In genomic region chr3:98039322-98040024, GRCh38 we compare ENCODE assay signal across 8 cellular contexts.
DNase-seq lines count a peak whose midpoint lies in the region; ATAC-seq and TF ChIP-seq lines count a peak whose summit lies in the region.

No MANE protein-coding gene starts in this region.

- TF ChIP-seq CTCF in AG10803 (conservative IDR thresholded peaks at IDR 0.05; ENCODE audit: low read length) (peak; percentile 72), WI38 (IDR thresholded peaks at IDR 0.05; ENCODE audit: low read depth, low read length) (peak; percentile 74)

- peak; percentile 97 for ATAC-seq in GM18907 (IDR thresholded peaks at IDR 0.05; ENCODE audit: unreplicated experiment)
- ATAC-seq in HG03159 (IDR thresholded peaks at IDR 0.05; ENCODE audit: unreplicated experiment) = peak; percentile 97

- no peak overlapping the region for H3K27ac ChIP-seq in caudate nucleus (ENCODE audit: low read depth, low read length)

- H3K4me3 ChIP-seq in AG10803 (ENCODE audit: low read length) = peak overlapping the region; percentile 61
- H3K4me3 ChIP-seq in WI38 (ENCODE audit: low read depth, low read length) = peak overlapping the region; percentile 55

- peak; percentile 81 for DNase-seq in AG10803 (ENCODE audit: low read depth)
- peak; percentile 80 for DNase-seq in NCI-H2196 (lab: John Stamatoyannopoulos, UW; ENCODE audit: unreplicated experiment)
- peak in 50 of 61 donors; percentile 3 to 91 (median 58) for DNase-seq in caudate nucleus (lab: John Stamatoyannopoulos, UW)
- DNase-seq in islet precursor cell = peak; percentile 82
- DNase-seq in stimulated activated CD4-positive, alpha-beta T cell treated with anti-CD3 and anti-CD28 coated beads, Interleukin-1b, Interleukin-23, amount 100 ng/mL, for 1 hour (ENCODE audit: low read depth in 2 of 2) = peak; percentile 11 to 28

Comparison
In these comparisons a context has a peak if more than half of its experiments do, and no peak if none do; other contexts are left out.
1. DNase-seq: peak in every context shown above with its lines; median percentile 82 in islet precursor cell; 81 in AG10803; 80 in NCI-H2196; 58 in caudate nucleus; 20 in stimulated activated CD4-positive, alpha-beta T cell treated with anti-CD3 and anti-CD28 coated beads, Interleukin-1b, Interleukin-23, amount 100 ng/mL, for 1 hour.